1 cellular context compared by ENCODE assay signal in the genomic region with DNA sequence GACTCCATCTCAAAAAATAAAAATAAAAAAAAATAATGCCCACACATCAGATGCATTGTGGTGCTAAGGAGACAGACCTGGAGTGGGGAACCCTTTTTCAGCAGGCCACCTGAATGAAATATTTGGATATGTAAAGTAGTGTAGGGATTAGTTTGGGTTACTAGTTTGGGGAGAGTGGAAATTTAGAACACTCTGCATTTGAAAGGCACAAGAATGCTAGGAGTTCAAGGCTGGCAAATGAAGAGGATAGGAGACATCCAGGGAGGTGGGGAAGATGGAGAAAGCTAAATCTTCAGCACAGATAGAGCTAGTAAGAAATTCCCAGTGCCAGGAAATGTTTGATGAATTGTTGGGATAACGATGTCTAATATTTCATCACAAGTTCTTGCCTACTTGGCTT.
TF ChIP-seq lines count a peak whose summit lies in the region.

No MANE protein-coding gene starts in this region.

TF ChIP-seq in H1, 55 proteins besides CTCF, POLR2A, EP300 and RAD21:
- TF ChIP-seq, protein P1, sequence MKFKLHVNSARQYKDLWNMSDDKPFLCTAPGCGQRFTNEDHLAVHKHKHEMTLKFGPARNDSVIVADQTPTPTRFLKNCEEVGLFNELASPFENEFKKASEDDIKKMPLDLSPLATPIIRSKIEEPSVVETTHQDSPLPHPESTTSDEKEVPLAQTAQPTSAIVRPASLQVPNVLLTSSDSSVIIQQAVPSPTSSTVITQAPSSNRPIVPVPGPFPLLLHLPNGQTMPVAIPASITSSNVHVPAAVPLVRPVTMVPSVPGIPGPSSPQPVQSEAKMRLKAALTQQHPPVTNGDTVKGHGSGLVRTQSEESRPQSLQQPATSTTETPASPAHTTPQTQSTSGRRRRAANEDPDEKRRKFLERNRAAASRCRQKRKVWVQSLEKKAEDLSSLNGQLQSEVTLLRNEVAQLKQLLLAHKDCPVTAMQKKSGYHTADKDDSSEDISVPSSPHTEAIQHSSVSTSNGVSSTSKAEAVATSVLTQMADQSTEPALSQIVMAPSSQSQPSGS (IDR thresholded peaks at IDR 0.05; ENCODE audit: low read length), result no peak
- peak in 1 of 2 experiments; percentile 79; a peak in 1 of 4 replicates for TF ChIP-seq HDAC2 (IDR thresholded peaks at IDR 0.05; ENCODE audit: borderline replicate concordance in 1 of 2, low read depth in 2 of 2, low read length in 2 of 2)
- no peak for TF ChIP-seq PHF8 (conservative IDR thresholded peaks at IDR 0.05; ENCODE audit: low read depth, low read length)
- TF ChIP-seq GTF2F1 (IDR thresholded peaks at IDR 0.05; ENCODE audit: borderline replicate concordance, low read depth, low read length), result no peak
- TF ChIP-seq GABPA (IDR thresholded peaks at IDR 0.05; ENCODE audit: borderline replicate concordance, insufficient read depth, low read length), result no peak
- TF ChIP-seq, protein P2, sequence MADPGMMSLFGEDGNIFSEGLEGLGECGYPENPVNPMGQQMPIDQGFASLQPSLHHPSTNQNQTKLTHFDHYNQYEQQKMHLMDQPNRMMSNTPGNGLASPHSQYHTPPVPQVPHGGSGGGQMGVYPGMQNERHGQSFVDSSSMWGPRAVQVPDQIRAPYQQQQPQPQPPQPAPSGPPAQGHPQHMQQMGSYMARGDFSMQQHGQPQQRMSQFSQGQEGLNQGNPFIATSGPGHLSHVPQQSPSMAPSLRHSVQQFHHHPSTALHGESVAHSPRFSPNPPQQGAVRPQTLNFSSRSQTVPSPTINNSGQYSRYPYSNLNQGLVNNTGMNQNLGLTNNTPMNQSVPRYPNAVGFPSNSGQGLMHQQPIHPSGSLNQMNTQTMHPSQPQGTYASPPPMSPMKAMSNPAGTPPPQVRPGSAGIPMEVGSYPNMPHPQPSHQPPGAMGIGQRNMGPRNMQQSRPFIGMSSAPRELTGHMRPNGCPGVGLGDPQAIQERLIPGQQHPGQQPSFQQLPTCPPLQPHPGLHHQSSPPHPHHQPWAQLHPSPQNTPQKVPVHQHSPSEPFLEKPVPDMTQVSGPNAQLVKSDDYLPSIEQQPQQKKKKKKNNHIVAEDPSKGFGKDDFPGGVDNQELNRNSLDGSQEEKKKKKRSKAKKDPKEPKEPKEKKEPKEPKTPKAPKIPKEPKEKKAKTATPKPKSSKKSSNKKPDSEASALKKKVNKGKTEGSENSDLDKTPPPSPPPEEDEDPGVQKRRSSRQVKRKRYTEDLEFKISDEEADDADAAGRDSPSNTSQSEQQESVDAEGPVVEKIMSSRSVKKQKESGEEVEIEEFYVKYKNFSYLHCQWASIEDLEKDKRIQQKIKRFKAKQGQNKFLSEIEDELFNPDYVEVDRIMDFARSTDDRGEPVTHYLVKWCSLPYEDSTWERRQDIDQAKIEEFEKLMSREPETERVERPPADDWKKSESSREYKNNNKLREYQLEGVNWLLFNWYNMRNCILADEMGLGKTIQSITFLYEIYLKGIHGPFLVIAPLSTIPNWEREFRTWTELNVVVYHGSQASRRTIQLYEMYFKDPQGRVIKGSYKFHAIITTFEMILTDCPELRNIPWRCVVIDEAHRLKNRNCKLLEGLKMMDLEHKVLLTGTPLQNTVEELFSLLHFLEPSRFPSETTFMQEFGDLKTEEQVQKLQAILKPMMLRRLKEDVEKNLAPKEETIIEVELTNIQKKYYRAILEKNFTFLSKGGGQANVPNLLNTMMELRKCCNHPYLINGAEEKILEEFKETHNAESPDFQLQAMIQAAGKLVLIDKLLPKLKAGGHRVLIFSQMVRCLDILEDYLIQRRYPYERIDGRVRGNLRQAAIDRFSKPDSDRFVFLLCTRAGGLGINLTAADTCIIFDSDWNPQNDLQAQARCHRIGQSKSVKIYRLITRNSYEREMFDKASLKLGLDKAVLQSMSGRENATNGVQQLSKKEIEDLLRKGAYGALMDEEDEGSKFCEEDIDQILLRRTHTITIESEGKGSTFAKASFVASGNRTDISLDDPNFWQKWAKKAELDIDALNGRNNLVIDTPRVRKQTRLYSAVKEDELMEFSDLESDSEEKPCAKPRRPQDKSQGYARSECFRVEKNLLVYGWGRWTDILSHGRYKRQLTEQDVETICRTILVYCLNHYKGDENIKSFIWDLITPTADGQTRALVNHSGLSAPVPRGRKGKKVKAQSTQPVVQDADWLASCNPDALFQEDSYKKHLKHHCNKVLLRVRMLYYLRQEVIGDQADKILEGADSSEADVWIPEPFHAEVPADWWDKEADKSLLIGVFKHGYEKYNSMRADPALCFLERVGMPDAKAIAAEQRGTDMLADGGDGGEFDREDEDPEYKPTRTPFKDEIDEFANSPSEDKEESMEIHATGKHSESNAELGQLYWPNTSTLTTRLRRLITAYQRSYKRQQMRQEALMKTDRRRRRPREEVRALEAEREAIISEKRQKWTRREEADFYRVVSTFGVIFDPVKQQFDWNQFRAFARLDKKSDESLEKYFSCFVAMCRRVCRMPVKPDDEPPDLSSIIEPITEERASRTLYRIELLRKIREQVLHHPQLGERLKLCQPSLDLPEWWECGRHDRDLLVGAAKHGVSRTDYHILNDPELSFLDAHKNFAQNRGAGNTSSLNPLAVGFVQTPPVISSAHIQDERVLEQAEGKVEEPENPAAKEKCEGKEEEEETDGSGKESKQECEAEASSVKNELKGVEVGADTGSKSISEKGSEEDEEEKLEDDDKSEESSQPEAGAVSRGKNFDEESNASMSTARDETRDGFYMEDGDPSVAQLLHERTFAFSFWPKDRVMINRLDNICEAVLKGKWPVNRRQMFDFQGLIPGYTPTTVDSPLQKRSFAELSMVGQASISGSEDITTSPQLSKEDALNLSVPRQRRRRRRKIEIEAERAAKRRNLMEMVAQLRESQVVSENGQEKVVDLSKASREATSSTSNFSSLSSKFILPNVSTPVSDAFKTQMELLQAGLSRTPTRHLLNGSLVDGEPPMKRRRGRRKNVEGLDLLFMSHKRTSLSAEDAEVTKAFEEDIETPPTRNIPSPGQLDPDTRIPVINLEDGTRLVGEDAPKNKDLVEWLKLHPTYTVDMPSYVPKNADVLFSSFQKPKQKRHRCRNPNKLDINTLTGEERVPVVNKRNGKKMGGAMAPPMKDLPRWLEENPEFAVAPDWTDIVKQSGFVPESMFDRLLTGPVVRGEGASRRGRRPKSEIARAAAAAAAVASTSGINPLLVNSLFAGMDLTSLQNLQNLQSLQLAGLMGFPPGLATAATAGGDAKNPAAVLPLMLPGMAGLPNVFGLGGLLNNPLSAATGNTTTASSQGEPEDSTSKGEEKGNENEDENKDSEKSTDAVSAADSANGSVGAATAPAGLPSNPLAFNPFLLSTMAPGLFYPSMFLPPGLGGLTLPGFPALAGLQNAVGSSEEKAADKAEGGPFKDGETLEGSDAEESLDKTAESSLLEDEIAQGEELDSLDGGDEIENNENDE (IDR thresholded peaks at IDR 0.05; ENCODE audit: insufficient replicate concordance, low read length), result no peak
- TF ChIP-seq NRF1 (IDR thresholded peaks at IDR 0.05; ENCODE audit: low read depth, low read length), result no peak
- TF ChIP-seq ASH2L (IDR thresholded peaks at IDR 0.05; ENCODE audit: low read length), result no peak
- TF ChIP-seq TBP (IDR thresholded peaks at IDR 0.05; ENCODE audit: low read depth, low read length), result no peak
- TF ChIP-seq SUZ12 (IDR thresholded peaks at IDR 0.05; ENCODE audit: low read length), result no peak
- TF ChIP-seq SP2 (IDR thresholded peaks at IDR 0.05; ENCODE audit: low read length), result no peak
- 0 out of 2 replicates have a peak, but pooled peaks have one; percentile 62 for TF ChIP-seq POU5F1 (IDR thresholded peaks at IDR 0.05; ENCODE audit: low read depth, low read length)
- TF ChIP-seq TEAD4 (IDR thresholded peaks at IDR 0.05; ENCODE audit: low read depth, low read length), result peak; percentile 77; the same call in 1 of the 2 replicates
- no peak for TF ChIP-seq RXRA (IDR thresholded peaks at IDR 0.05; ENCODE audit: insufficient read depth, low read depth, low read length)
- TF ChIP-seq CEBPB (IDR thresholded peaks at IDR 0.05; ENCODE audit: low read depth, low read length), result no peak
- no peak for TF ChIP-seq NANOG (IDR thresholded peaks at IDR 0.05; ENCODE audit: insufficient read depth, low read depth, low read length, poor library complexity, severe bottlenecking)
- no peak for TF ChIP-seq RBBP5 (IDR thresholded peaks at IDR 0.05; ENCODE audit: borderline replicate concordance, low read depth, low read length)
